Comparison of ENCODE assay signal across 1 cellular context in the genomic region with DNA sequence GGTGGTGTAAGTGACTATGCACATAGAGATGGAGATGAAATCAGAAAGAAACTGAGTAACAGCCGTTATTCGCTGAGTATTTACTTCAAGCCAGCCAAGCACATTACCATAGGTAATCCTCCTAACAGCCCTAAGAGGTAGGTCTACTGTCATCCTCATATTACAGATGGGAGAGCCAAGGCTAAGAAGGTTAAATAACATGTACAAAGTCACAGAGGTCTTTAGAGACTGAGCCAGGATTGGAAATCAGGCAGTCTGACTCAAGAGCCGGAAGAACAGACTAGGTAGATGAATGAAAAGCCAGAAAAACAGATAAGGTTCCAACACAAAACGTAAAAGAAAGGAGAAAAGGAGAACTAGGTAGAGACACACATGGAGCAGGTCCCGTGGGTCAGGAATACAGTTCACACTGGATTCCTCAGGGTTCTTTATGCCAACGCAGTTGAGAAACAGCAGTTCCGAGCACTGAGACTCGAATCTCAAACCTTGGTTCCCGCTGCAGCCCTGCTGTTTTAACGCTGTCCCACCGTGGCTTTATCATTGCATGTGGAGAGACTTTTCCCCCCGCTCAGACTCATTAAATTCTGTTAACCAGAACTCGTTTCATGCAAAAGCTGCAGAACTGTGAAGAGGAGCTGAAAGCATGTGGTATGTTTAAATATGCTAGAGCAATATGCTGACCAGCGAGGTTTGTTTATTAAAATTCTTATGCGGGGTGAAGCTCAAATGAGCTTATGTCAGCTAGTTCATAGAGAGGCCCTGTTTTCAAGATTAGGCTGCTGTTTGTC.
A peak's percentile ranks its signal among the peaks of the same experiment; 100 is the strongest.
TF ChIP-seq lines count a peak whose summit lies in the region.

No MANE protein-coding gene starts in this region.

TF ChIP-seq in K562, 482 proteins besides CTCF, POLR2A, EP300 and RAD21 (continued from another document and continues in another):
- TF ChIP-seq ZMIZ1 (IDR thresholded peaks at IDR 0.05; ENCODE audit: low read depth in 2 of 2, low read length in 2 of 2) = no peak
- peak; percentile 37; the same call in 1 of the 2 replicates for TF ChIP-seq L3MBTL2 (IDR thresholded peaks at IDR 0.05)
- TF ChIP-seq PCBP1 (IDR thresholded peaks at IDR 0.05; ENCODE audit: low read depth, low read length, poor library complexity, severe bottlenecking) = no peak
- TF ChIP-seq ZNF830 (CRISPR knock-in tag; IDR thresholded peaks at IDR 0.05) = no peak
- no peak for TF ChIP-seq FOSL1 (tag; conservative IDR thresholded peaks at IDR 0.05)
- no peak for TF ChIP-seq ZSCAN32 (CRISPR knock-in tag; IDR thresholded peaks at IDR 0.05)
- TF ChIP-seq ZBTB1 (CRISPR knock-in tag; IDR thresholded peaks at IDR 0.05; ENCODE audit: borderline replicate concordance, low read depth) = no peak
- TF ChIP-seq FOXA3 (CRISPR knock-in tag; conservative IDR thresholded peaks at IDR 0.05 in 1 of 2, IDR thresholded peaks at IDR 0.05 in 1 of 2) = no peak
- no peak for TF ChIP-seq BDP1 (IDR thresholded peaks at IDR 0.05; ENCODE audit: insufficient read depth, insufficient read length)
- no peak for TF ChIP-seq ATF1 (CRISPR knock-in tag; IDR thresholded peaks at IDR 0.05)
- TF ChIP-seq ATF1 (tag; IDR thresholded peaks at IDR 0.05) = no peak
- TF ChIP-seq ELF1 (tag; IDR thresholded peaks at IDR 0.05) = 0 out of 2 replicates have a peak, but pooled peaks have one; percentile 23
- TF ChIP-seq NFXL1 (CRISPR knock-in tag; IDR thresholded peaks at IDR 0.05) = no peak
- TF ChIP-seq FIP1L1 (IDR thresholded peaks at IDR 0.05; ENCODE audit: low read depth, low read length, poor library complexity, severe bottlenecking) = no peak
- no peak for TF ChIP-seq DPF2 (IDR thresholded peaks at IDR 0.05)
- peak; percentile 65 for TF ChIP-seq ZNF316 (IDR thresholded peaks at IDR 0.05)
- TF ChIP-seq MAFF (IDR thresholded peaks at IDR 0.05; ENCODE audit: low read length) = peak; percentile 48; the same call in 1 of the 2 replicates
- no peak for TF ChIP-seq CSDE1 (IDR thresholded peaks at IDR 0.05)
- no peak for TF ChIP-seq TFAM (CRISPR knock-in tag; conservative IDR thresholded peaks at IDR 0.05)
- TF ChIP-seq ILF3 (IDR thresholded peaks at IDR 0.05; ENCODE audit: borderline replicate concordance) = no peak
- no peak for TF ChIP-seq ZNF24 (IDR thresholded peaks at IDR 0.05)
- TF ChIP-seq UBTF (IDR thresholded peaks at IDR 0.05; ENCODE audit: borderline replicate concordance in 1 of 2, low read depth in 2 of 2, low read length in 2 of 2) = no peak
- no peak for TF ChIP-seq RBM17 (IDR thresholded peaks at IDR 0.05; ENCODE audit: borderline replicate concordance, low read depth, low read length)
- TF ChIP-seq ZKSCAN3 (CRISPR knock-in tag; IDR thresholded peaks at IDR 0.05) = no peak
- TF ChIP-seq, protein P1, sequence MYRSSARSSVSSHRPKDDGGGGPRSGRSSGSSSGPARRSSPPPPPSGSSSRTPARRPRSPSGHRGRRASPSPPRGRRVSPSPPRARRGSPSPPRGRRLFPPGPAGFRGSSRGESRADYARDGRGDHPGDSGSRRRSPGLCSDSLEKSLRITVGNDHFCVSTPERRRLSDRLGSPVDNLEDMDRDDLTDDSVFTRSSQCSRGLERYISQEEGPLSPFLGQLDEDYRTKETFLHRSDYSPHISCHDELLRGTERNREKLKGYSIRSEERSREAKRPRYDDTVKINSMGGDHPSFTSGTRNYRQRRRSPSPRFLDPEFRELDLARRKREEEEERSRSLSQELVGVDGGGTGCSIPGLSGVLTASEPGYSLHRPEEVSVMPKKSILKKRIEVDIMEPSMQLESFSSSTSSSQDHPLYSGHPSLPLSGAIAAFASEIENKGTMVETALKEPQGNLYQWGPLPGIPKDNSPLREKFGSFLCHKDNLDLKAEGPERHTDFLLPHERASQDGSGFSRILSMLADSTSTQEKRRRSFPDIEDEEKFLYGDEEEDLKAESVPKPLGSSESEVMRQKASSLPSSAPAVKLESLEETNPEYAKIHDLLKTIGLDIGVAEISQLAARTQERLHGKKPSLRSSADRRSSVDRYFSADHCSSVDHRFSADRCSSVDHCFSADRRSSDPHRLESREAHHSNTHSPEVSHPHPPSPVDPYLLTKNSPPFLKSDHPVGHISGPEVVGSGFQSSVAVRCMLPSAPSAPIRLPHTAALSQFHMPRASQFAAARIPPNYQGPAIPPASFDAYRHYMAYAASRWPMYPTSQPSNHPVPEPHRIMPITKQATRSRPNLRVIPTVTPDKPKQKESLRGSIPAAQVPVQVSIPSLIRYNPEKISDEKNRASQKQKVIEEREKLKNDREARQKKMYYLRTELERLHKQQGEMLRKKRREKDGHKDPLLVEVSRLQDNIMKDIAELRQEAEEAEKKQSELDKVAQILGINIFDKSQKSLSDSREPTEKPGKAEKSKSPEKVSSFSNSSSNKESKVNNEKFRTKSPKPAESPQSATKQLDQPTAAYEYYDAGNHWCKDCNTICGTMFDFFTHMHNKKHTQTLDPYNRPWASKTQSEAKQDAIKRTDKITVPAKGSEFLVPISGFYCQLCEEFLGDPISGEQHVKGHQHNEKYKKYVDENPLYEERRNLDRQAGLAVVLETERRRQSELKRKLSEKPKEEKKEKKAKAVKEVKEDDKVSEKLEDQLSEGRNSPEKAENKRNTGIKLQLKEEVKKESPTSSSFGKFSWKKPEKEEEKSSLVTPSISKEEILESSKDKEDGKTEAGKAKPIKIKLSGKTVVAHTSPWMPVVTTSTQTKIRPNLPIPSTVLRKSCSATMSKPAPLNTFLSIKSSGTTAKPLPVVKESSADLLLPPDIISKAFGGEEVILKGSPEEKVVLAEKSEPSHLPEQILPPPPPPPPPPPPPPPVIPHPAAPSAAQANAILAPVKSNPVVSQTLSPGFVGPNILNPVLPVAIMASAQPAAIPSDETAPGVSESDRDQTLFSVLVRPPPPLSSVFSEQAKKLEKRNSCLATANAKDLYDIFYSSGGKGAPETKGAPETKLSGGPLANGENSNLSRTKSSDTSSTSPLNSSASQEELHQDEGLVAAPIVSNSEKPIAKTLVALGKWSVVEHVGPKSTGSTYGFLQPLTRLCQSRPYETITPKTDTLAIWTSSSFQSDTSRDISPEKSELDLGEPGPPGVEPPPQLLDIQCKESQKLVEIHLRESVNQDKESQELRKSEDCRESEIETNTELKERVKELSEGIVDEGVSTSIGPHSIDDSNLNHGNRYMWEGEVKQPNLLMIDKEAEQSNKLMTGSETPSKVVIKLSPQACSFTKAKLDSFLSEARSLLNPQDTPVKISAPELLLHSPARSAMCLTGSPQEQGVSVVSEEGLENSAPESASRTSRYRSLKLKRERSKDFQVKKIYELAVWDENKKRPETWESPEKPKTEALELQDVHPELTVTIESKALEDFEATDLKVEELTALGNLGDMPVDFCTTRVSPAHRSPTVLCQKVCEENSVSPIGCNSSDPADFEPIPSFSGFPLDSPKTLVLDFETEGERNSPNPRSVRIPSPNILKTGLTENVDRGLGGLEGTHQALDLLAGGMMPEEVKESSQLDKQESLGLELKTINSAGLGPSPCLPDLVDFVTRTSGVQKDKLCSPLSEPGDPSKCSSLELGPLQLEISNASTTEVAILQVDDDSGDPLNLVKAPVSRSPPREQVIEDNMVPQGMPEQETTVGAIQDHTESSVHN (IDR thresholded peaks at IDR 0.05; ENCODE audit: borderline replicate concordance in 1 of 2, low read depth in 1 of 2) = no peak
- no peak for TF ChIP-seq ZNF444 (CRISPR knock-in tag; IDR thresholded peaks at IDR 0.05)
- peak in 1 of 2 experiments; percentile 8; a peak in 1 of 4 replicates for TF ChIP-seq RCOR1 (IDR thresholded peaks at IDR 0.05; ENCODE audit: borderline replicate concordance in 1 of 2, low read depth in 2 of 2, low read length in 2 of 2)
- peak; percentile 58; the same call in 1 of the 2 replicates for TF ChIP-seq HMBOX1 (IDR thresholded peaks at IDR 0.05)
- no peak for TF ChIP-seq RNF2 (IDR thresholded peaks at IDR 0.05)
- no peak for TF ChIP-seq NR1H2 (CRISPR knock-in tag; IDR thresholded peaks at IDR 0.05)
- TF ChIP-seq ZSCAN29 (IDR thresholded peaks at IDR 0.05) = no peak
- TF ChIP-seq JUND (IDR thresholded peaks at IDR 0.05; ENCODE audit: borderline replicate concordance, low read depth, low read length) = peak; percentile 3; the same call in 1 of the 2 replicates
- TF ChIP-seq JUND (tag; IDR thresholded peaks at IDR 0.05; ENCODE audit: borderline replicate concordance, low read depth, low read length) = no peak
- peak; percentile 45; the same call in 1 of the 2 replicates for TF ChIP-seq MAFK (IDR thresholded peaks at IDR 0.05; ENCODE audit: low read length)
- no peak for TF ChIP-seq CBFB (CRISPR knock-in tag; IDR thresholded peaks at IDR 0.05)
